ENCODE assay signal across 15 cellular contexts in the genomic region with DNA sequence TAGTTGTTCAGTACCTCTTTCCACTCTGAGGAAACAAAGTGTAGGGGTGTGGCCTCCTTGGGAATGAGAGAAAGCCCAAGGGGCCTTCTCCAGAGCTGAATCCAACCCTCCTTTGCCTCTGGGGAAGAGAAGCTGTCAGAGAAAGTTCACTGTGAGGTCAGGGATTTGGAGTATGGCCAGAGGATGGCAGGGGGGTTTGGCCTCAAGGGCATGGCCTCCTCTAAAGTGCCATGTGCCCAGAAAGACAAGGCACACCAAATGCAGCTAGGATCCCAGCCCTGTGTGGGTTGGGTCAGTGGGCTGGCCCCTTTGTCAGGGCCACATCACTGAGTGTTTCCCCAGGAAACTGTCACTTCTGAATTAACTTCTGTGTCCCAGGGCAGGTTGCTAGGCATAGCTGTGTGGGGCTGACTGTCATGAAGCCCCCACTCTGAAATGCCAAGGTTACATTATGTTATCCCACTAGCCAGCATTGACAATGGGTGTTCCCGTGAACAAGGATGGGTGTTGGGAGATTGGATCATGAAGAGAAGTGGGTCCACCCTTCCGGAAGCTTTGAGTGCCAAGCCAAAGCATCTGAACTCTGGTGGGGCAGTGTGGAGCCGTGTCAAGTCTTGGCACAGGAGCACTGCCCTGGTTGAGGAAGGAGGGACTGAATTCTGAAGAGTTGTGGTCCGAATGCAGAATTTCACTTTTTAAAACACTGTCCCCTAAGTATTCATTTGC.
DNase-seq lines count a peak whose midpoint lies in the region; TF ChIP-seq lines count a peak whose summit lies in the region.
"Had no signal": no experiment of that assay in that cellular context is flagged by ENCODE, and none has a peak within 500 bp of the region (broad histone marks: within the 10 kb centered on the region; RNA-seq: fewer than 3 reads in every experiment).

No MANE protein-coding gene starts in this region.

- H3K27ac ChIP-seq in esophagus muscularis mucosa (replicated peaks in 1 of 4) = peak overlapping the region; percentile 30 to 63 (median 49)
- peak overlapping the region; percentile 27 to 60 (median 48) for H3K27ac ChIP-seq in sigmoid colon

- H3K9me3 ChIP-seq in esophagus muscularis mucosa (no peaks in the 10 kb centered on the region), sigmoid colon (no peaks in the 10 kb centered on the region)

- no peak overlapping the region for H3K4me3 Mint-ChIP-seq in endothelial cell (ENCODE audit: unreplicated experiment)
- H3K4me3 Mint-ChIP-seq: CD14-positive monocyte; central memory CD8-positive, alpha-beta T cell; immature natural killer cell had no signal

- no peak for TF ChIP-seq EP300 in esophagus muscularis mucosa (IDR thresholded peaks at IDR 0.05)
- no peak for TF ChIP-seq EP300 in sigmoid colon (IDR thresholded peaks at IDR 0.05)

- DNase-seq in COLO829 (ENCODE audit: low spot score) (peak; percentile 9), M059J (ENCODE audit: low read depth) (peak; percentile 80), esophagus muscularis mucosa (ENCODE audit: extremely low spot score) (no peak), sigmoid colon (no peak), GM10266 (ENCODE audit: extremely low spot score) (no peak), UCSD-AML1 (lab: John Stamatoyannopoulos, UW; ENCODE audit: unreplicated experiment) (no peak), anterior cingulate cortex (lab: John Stamatoyannopoulos, UW) (no peak), endothelial cell (ENCODE audit: low spot score) (no peak)
- DNase-seq: activated CD4-positive, alpha-beta T cell treated with anti-CD3 and anti-CD28 coated beads, Interleukin-2, amount 50 U/mL, for 4 hours; immature natural killer cell; MV-4-11; stimulated activated CD4-positive, alpha-beta T cell treated with anti-CD3 and anti-CD28 coated beads, Interleukin-4, amount 100 ng/mL, for 24 hours; stimulated activated naive CD4-positive, alpha-beta T cell had no signal

- no peaks in the 10 kb centered on the region for H3K9me3 Mint-ChIP-seq in endothelial cell (ENCODE audit: unreplicated experiment)
- H3K9me3 Mint-ChIP-seq: central memory CD8-positive, alpha-beta T cell had no signal

- WGBS in esophagus muscularis mucosa = 69% methylated on average over 4 of the region's 4 CpGs
- 79% methylated on average over 4 of the region's 4 CpGs for WGBS in sigmoid colon, 2 donors

- H3K27me3 ChIP-seq in esophagus muscularis mucosa = no peaks in the 10 kb centered on the region
- no peaks in the 10 kb centered on the region for H3K27me3 ChIP-seq in sigmoid colon

- no peak overlapping the region for H3K4me3 ChIP-seq in esophagus muscularis mucosa
- H3K4me3 ChIP-seq in sigmoid colon = no peak overlapping the region

- H3K4me1 Mint-ChIP-seq in endothelial cell (ENCODE audit: unreplicated experiment) = peaks cover 18% of the 10 kb centered on the region

- TF ChIP-seq POLR2A in esophagus muscularis mucosa (IDR thresholded peaks at IDR 0.05; ENCODE audit: low read depth) (no peak), sigmoid colon (IDR thresholded peaks at IDR 0.05) (no peak)

- H3K4me1 ChIP-seq in esophagus muscularis mucosa (peaks cover 76 to 96% (median 94%) of the 10 kb centered on the region in 4 donors), sigmoid colon (peaks cover 0 to 76% (median 66%) of the 10 kb centered on the region in 4 donors)

- peaks cover 11% of the 10 kb centered on the region for H3K36me3 Mint-ChIP-seq in endothelial cell (ENCODE audit: low read depth, unreplicated experiment)
- H3K36me3 Mint-ChIP-seq: immature natural killer cell had no signal

- H3K36me3 ChIP-seq in esophagus muscularis mucosa (peaks cover 0 to 24% (median 17%) of the 10 kb centered on the region in 4 donors), sigmoid colon (peaks cover 0 to 11% (median 3%) of the 10 kb centered on the region in 4 donors)

- no peak for TF ChIP-seq CTCF in esophagus muscularis mucosa (IDR thresholded peaks at IDR 0.05)
- TF ChIP-seq CTCF in sigmoid colon (IDR thresholded peaks at IDR 0.05) = no peak
- TF ChIP-seq CTCF in GM10266 (IDR thresholded peaks at IDR 0.05; ENCODE audit: control insufficient read depth, insufficient read depth, low read depth, missing control alignments) = no peak
- no peak for TF ChIP-seq CTCF in endothelial cell (IDR thresholded peaks at IDR 0.05; ENCODE audit: unreplicated experiment)

- H3K27me3 Mint-ChIP-seq in endothelial cell (ENCODE audit: unreplicated experiment) = peaks cover 5% of the 10 kb centered on the region
- H3K27me3 Mint-ChIP-seq: central memory CD8-positive, alpha-beta T cell had no signal

- no peak overlapping the region for H3K27ac Mint-ChIP-seq in endothelial cell (ENCODE audit: unreplicated experiment)

- intact Hi-C loops in esophagus muscularis mucosa (cut with DNase I) (loop anchor here (10.0 kb wide), 1 partner anchor 217 kb away; no protein-coding TSS in a partner anchor), sigmoid colon (cut with DNase I) (no loop called here)

Comparison
In these comparisons a context has a peak if more than half of its experiments do, and no peak if none do; other contexts are left out.
1. DNase-seq: peak in COLO829 (single experiment) and M059J (single experiment); none in esophagus muscularis mucosa (single experiment), sigmoid colon (single experiment), GM10266 (single experiment), UCSD-AML1 (single experiment), anterior cingulate cortex (0 of 58) and endothelial cell (single experiment).